1 cellular context compared by ENCODE assay signal in the genomic region with DNA sequence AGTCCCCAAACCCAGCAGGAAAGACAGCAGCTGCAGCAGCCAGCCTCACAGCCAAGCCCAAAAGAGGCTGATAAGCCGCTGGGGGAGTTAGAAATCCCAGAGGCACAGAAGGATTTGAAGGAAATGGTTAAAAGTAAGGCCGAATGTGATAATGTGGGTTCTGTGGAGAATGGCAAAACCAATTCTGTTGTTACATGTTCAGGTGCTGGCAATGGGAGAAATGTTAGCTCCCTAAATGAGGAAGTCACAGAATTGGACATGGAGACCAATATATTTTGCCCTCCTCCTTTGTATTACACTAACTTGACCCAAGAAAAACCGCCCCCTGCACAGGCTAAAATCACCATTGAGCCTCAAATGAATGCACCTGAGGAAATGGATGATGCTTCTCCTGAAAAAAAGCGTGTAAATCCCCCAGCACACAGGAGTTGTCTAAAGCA.
TF ChIP-seq lines count a peak whose summit lies in the region.

No MANE protein-coding gene starts in this region.

TF ChIP-seq in GM23338, 12 proteins besides CTCF, POLR2A, EP300 and RAD21 (continued from another document):
- TF ChIP-seq REST (IDR thresholded peaks at IDR 0.05; ENCODE audit: unreplicated experiment) (no peak), STAT1 (IDR thresholded peaks at IDR 0.05; ENCODE audit: unreplicated experiment) (no peak), EZH2 (IDR thresholded peaks at IDR 0.05; ENCODE audit: low read depth, unreplicated experiment) (no peak), ZNF331 (CRISPR knock-in tag; IDR thresholded peaks at IDR 0.05; ENCODE audit: low read depth) (no peak), JUNB (IDR thresholded peaks at IDR 0.05; ENCODE audit: unreplicated experiment) (no peak), POLR2AphosphoS5 (IDR thresholded peaks at IDR 0.05; ENCODE audit: low read depth) (no peak), CREB1 (CRISPR knock-in tag; IDR thresholded peaks at IDR 0.05; ENCODE audit: low read depth) (no peak), ZNF114 (CRISPR knock-in tag; IDR thresholded peaks at IDR 0.05) (no peak)
